Comparison of ENCODE assay signal across 24 cellular contexts in genomic region chr12:32069731-32070130, GRCh38.
"Had no signal": no experiment of that assay in that cellular context is flagged by ENCODE, and none has a peak within 500 bp of the region (broad histone marks: within the 10 kb centered on the region; RNA-seq: fewer than 3 reads in every experiment).

No MANE protein-coding gene starts in this region.

- H3K4me3 Mint-ChIP-seq: activated CD8-positive, alpha-beta T cell treated with anti-CD3 and anti-CD28 coated beads, Interleukin-2, amount 10 ng/mL, durations not matched to agents 7 days and 5 days; activated naive CD8-positive, alpha-beta T cell treated with anti-CD3 and anti-CD28 coated beads, Interleukin-2, amount 50 U/mL, for 24 hours; activated T-helper 1 cell treated with anti-CD3 and anti-CD28 coated beads, Interleukin-12 subunit alpha, Interleukin-12 subunit beta, Interleukin-2, Interleukin-4 antibody, amounts not matched to agents 30 ng/mL and 10 ng/mL and 1 ng/mL, durations not matched to agents 14 hours and 24 hours and 36 hours; naive B cell; neural crest cell; T-helper 2 cell treated with Interferon-gamma antibody and Interleukin-4, amounts not matched to agents 5 μg/mL and 100 μg/mL, for 36 hours had no signal

- H3K9me3 ChIP-seq: body of pancreas, sigmoid colon, thoracic aorta had no signal

- H3K4me1 Mint-ChIP-seq: activated naive CD8-positive, alpha-beta T cell treated with anti-CD3 and anti-CD28 coated beads, Interleukin-2, amount 50 U/mL, for 24 hours; naive B cell; neural crest cell had no signal

- ATAC-seq: activated CD8-positive, alpha-beta T cell treated with anti-CD3 and anti-CD28 coated beads, Interleukin-2, amount 10 ng/mL, durations not matched to agents 7 days and 5 days; activated naive CD8-positive, alpha-beta T cell treated with anti-CD3 and anti-CD28 coated beads, Interleukin-2, amount 50 U/mL, for 24 hours; body of pancreas; gastroesophageal sphincter; lower lobe of right lung had no signal

- H3K27me3 Mint-ChIP-seq: activated naive CD8-positive, alpha-beta T cell treated with anti-CD3 and anti-CD28 coated beads, Interleukin-2, amount 50 U/mL, for 24 hours; naive B cell had no signal

- H3K4me2 ChIP-seq: smooth muscle cell had no signal

- H3K27me3 ChIP-seq: body of pancreas, cardiac muscle cell, sigmoid colon had no signal

- H3K9me3 Mint-ChIP-seq: activated naive CD8-positive, alpha-beta T cell treated with anti-CD3 and anti-CD28 coated beads, Interleukin-2, amount 50 U/mL, for 24 hours; T-helper 2 cell treated with Interferon-gamma antibody and Interleukin-4, amounts not matched to agents 5 μg/mL and 100 μg/mL, for 36 hours had no signal

- H3K4me1 ChIP-seq: gastroesophageal sphincter, lower lobe of right lung, sigmoid colon had no signal

- H3K27ac Mint-ChIP-seq: activated CD8-positive, alpha-beta T cell treated with anti-CD3 and anti-CD28 coated beads, Interleukin-2, amount 10 ng/mL, durations not matched to agents 7 days and 5 days; activated naive CD8-positive, alpha-beta T cell treated with anti-CD3 and anti-CD28 coated beads, Interleukin-2, amount 50 U/mL, for 24 hours; activated T-helper 1 cell treated with anti-CD3 and anti-CD28 coated beads, Interleukin-12 subunit alpha, Interleukin-12 subunit beta, Interleukin-2, Interleukin-4 antibody, amounts not matched to agents 30 ng/mL and 10 ng/mL and 1 ng/mL, durations not matched to agents 14 hours and 24 hours and 36 hours; T-helper 2 cell treated with Interferon-gamma antibody and Interleukin-4, amounts not matched to agents 5 μg/mL and 100 μg/mL, for 36 hours had no signal

- DNase-seq: activated CD4-positive, alpha-beta T cell treated with anti-CD3 and anti-CD28 coated beads for 1 hour; activated CD4-positive, alpha-beta T cell treated with anti-CD3 and anti-CD28 coated beads, Interleukin-2, amount 50 U/mL, for 1 hour; activated CD8-positive, alpha-beta T cell treated with anti-CD3 and anti-CD28 coated beads, Interleukin-2, amount 10 ng/mL, durations not matched to agents 7 days and 5 days; activated gamma-delta T cell; activated naive CD4-positive, alpha-beta T cell treated with anti-CD3 and anti-CD28 coated beads, Interleukin-2, amount 50 U/mL, for 16 hours; activated naive CD8-positive, alpha-beta T cell treated with anti-CD3 and anti-CD28 coated beads, Interleukin-2, amount 50 U/mL, for 24 hours; body of pancreas; head of caudate nucleus; left colon; lower lobe of right lung; naive B cell; occipital lobe; posterior cingulate gyrus; sigmoid colon; stimulated activated CD4-positive, alpha-beta T cell treated with anti-CD3 and anti-CD28 coated beads, Interleukin-15, amount 100 ng/mL, for 24 hours; stimulated activated CD8-positive, alpha-beta memory T cell treated with anti-CD3 and anti-CD28 coated beads, Interleukin-4, amount 100 ng/mL, for 48 hours; stimulated activated naive CD4-positive, alpha-beta T cell had no signal

- H3K27ac ChIP-seq: body of pancreas, cardiac muscle cell, gastroesophageal sphincter, lower lobe of right lung, sigmoid colon, thoracic aorta had no signal
